In the genomic region with DNA sequence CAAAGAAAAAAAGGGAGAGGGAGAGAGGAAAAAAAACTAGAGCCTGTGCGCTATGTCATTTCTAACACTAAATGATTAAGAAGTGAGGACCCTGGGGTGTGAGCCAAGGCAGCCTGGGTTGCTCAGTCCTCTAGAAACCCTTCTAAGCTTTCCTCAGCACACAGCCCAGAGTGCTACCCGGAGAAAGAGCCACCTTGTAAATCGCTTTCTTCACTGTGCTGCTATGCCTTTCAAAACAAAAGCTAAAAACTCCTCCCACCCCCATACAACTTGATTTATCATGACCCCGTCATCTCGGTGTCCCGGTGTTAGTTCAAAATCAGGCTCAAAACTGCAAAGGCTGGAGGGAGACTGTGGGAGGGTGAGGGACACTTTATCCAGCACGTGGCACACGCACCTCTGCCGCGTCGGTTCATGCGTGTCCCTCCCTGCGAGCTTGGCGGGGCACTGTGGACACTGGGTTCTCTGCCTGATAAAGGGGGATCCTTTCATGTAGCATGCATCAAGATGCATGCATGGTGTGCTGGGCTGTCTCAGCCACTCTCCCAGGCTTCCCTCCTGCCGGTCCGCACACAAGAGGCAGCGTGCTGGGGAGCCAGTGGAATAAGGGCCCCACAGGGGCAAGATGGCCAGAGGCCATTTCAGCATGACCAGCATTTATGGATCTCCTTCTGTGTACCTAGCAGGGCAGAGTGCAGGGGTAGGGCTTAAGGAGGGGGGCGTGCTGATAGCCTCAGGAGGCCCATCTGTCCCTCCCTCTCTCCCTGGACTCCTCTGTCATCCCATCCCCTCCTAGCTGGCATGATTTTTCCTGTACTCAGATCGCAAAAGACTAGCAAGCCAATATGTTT, we compare ENCODE assay signal across 11 cellular contexts.
A peak's percentile ranks its signal among the peaks of the same experiment; 100 is the strongest.
DNase-seq lines count a peak whose midpoint lies in the region; ATAC-seq, FAIRE-seq and TF ChIP-seq lines count a peak whose summit lies in the region.
"Had no signal": no experiment of that assay in that cellular context is flagged by ENCODE, and none has a peak within 500 bp of the region (broad histone marks: within the 10 kb centered on the region; RNA-seq: fewer than 3 reads in every experiment).

No MANE protein-coding gene starts in this region.

- no peak for FAIRE-seq in kidney (lab: Jason Lieb, UNC)
- FAIRE-seq: GM18507 had no signal

- H3K9ac ChIP-seq in kidney (ENCODE audit: low read length in 2 of 2) (peak overlapping the region in 1 of 2 donors; percentile 28), skeletal muscle tissue (ENCODE audit: low read depth in 1 of 3, low read length in 3 of 3) (peak overlapping the region; percentile 74 to 83 (median 80))

- no TSS peak for BruUV-seq in Caco-2 (replicated peaks; lab: Mats Ljungman, UMichigan)

- no peaks in the 10 kb centered on the region for H3K36me3 ChIP-seq in Caco-2 (ENCODE audit: control insufficient read depth, insufficient read depth, low read length)
- H3K36me3 ChIP-seq in body of pancreas (replicated peaks in 1 of 2; ENCODE audit: insufficient read depth in 1 of 2, low read depth in 2 of 2) = no peaks in the 10 kb centered on the region
- H3K36me3 ChIP-seq in kidney (ENCODE audit: control insufficient read depth in 1 of 2, insufficient read depth in 2 of 2, low read length in 2 of 2) = no peaks in the 10 kb centered on the region
- H3K36me3 ChIP-seq in skeletal muscle tissue (ENCODE audit: control insufficient read depth in 3 of 3, insufficient read depth in 3 of 3, low read length in 3 of 3) = peaks cover 0 to 2% (median 2%) of the 10 kb centered on the region in 3 donors

- DNase-seq in Caco-2 (peak in 1 of 2 experiments; percentile 52), body of pancreas (no peak), kidney (peak; percentile 65), GM19238 (ENCODE audit: insufficient read length, low spot score) (no peak)
- DNase-seq: CD4-positive, alpha-beta T cell; naive thymus-derived CD4-positive, alpha-beta T cell had no signal

- H3K27ac ChIP-seq in body of pancreas = peak overlapping the region in 3 of 4 donors; percentile 58 to 76 (median 62)
- peak overlapping the region; percentile 59 to 88 for H3K27ac ChIP-seq in kidney (ENCODE audit: low read depth in 2 of 2, low read length in 2 of 2)
- H3K27ac ChIP-seq in skeletal muscle tissue (ENCODE audit: low read depth, low read length) = peak overlapping the region; percentile 81

- H3K9me3 ChIP-seq in Caco-2 (no peaks in the 10 kb centered on the region), body of pancreas (no peaks in the 10 kb centered on the region), kidney (ENCODE audit: control insufficient read depth in 1 of 2, low read length in 2 of 2) (no peaks in the 10 kb centered on the region), skeletal muscle tissue (ENCODE audit: control insufficient read depth in 3 of 3, low read length in 3 of 3) (no peaks in the 10 kb centered on the region)

- peak overlapping the region; percentile 70 for H3K4me3 Mint-ChIP-seq in Caco-2 (ENCODE audit: unreplicated experiment)
- H3K4me3 Mint-ChIP-seq: CD4-positive, alpha-beta T cell; naive thymus-derived CD4-positive, alpha-beta T cell had no signal

- no peaks in the 10 kb centered on the region for H3K4me1 Mint-ChIP-seq in Caco-2 (ENCODE audit: low read depth, unreplicated experiment)

- WGBS in body of pancreas, 2 donors = 82 to 88% methylated on average over 16 to 17 of the region's 19 CpGs

- no peaks in the 10 kb centered on the region for H3K9me3 Mint-ChIP-seq in Caco-2 (ENCODE audit: unreplicated experiment)
- H3K9me3 Mint-ChIP-seq: CD4-positive, alpha-beta T cell; naive thymus-derived CD4-positive, alpha-beta T cell had no signal

- no peaks in the 10 kb centered on the region for H3K27me3 ChIP-seq in Caco-2 (replicated peaks; ENCODE audit: control insufficient read depth, insufficient read depth, low read length)
- no peaks in the 10 kb centered on the region for H3K27me3 ChIP-seq in body of pancreas
- no peaks in the 10 kb centered on the region for H3K27me3 ChIP-seq in skeletal muscle tissue (ENCODE audit: control insufficient read depth in 3 of 3, insufficient read depth in 3 of 3, low read length in 3 of 3)

- CTCF ChIA-PET in Caco-2 (lab: Charles Lee) = no interaction called here

- no peaks in the 10 kb centered on the region for H3K27me3 Mint-ChIP-seq in Caco-2 (ENCODE audit: insufficient read depth, unreplicated experiment)
- H3K27me3 Mint-ChIP-seq: CD4-positive, alpha-beta T cell; naive thymus-derived CD4-positive, alpha-beta T cell had no signal

- H3K36me3 Mint-ChIP-seq in Caco-2 (ENCODE audit: insufficient read depth, unreplicated experiment) = peaks cover 10% of the 10 kb centered on the region
- H3K36me3 Mint-ChIP-seq: naive thymus-derived CD4-positive, alpha-beta T cell had no signal

- no peak for TF ChIP-seq CTCF in Caco-2 (IDR thresholded peaks at IDR 0.05; ENCODE audit: insufficient read depth in 1 of 2, low read depth in 1 of 2, low read length in 1 of 2, severe bottlenecking in 1 of 2, unreplicated experiment in 1 of 2)
- TF ChIP-seq CTCF in body of pancreas (IDR thresholded peaks at IDR 0.05) = no peak
- no peak for TF ChIP-seq CTCF in kidney (IDR thresholded peaks at IDR 0.05; ENCODE audit: borderline replicate concordance, extremely low read depth, insufficient read depth)

- H3K27ac Mint-ChIP-seq in Caco-2 (ENCODE audit: unreplicated experiment) = peak overlapping the region; percentile 82
- H3K27ac Mint-ChIP-seq: CD4-positive, alpha-beta T cell had no signal

- H3K4me1 ChIP-seq in Caco-2 (peaks cover 20% of the 10 kb centered on the region), body of pancreas (peaks cover 21% of the 10 kb centered on the region), kidney (ENCODE audit: control insufficient read depth in 1 of 2, insufficient read depth in 1 of 2, low read depth in 1 of 2, low read length in 2 of 2) (peaks cover 39 to 50% of the 10 kb centered on the region in 2 donors), skeletal muscle tissue (ENCODE audit: control insufficient read depth in 3 of 3, insufficient read depth in 3 of 3, low read length in 3 of 3) (peaks cover 55 to 82% (median 68%) of the 10 kb centered on the region in 3 donors)

- H3K4me3 ChIP-seq in Caco-2 (ENCODE audit: low read depth, low read length) (no peak overlapping the region), body of pancreas (no peak overlapping the region), kidney (ENCODE audit: low read length in 2 of 2) (peak overlapping the region in 1 of 2 donors; percentile 31), skeletal muscle tissue (ENCODE audit: low read length in 3 of 3) (peak overlapping the region in 1 of 3 donors; percentile 32)

- intact Hi-C loops in Caco-2 (cut with micrococcal nuclease; ENCODE audit: unreplicated experiment) = loop anchor here (1.0 to 10.0 kb wide), 3 partner anchors 48 to 164 kb away; no protein-coding TSS in a partner anchor
- intact Hi-C loops in body of pancreas (cut with DNase I) = no loop called here
- intact Hi-C loops in kidney (cut with DNase I) = no loop called here

- TF ChIP-seq POLR2A in body of pancreas (IDR thresholded peaks at IDR 0.05) = no peak

- no peak for ATAC-seq in body of pancreas
- ATAC-seq in GM19035 (IDR thresholded peaks at IDR 0.05; ENCODE audit: unreplicated experiment) = no peak
- ATAC-seq in HG02885 (IDR thresholded peaks at IDR 0.05; ENCODE audit: poor library complexity, unreplicated experiment) = no peak
- no peak for ATAC-seq in GM18909 (IDR thresholded peaks at IDR 0.05; ENCODE audit: poor library complexity, unreplicated experiment)

- POLR2A ChIA-PET in Caco-2 (lab: Charles Lee) = no interaction called here
